Comparison of ENCODE assay signal across 19 cellular contexts in genomic region chrX:147573266-147573665, GRCh38.
DNase-seq lines count a peak whose midpoint lies in the region; ATAC-seq lines count a peak whose summit lies in the region.
"Had no signal": no experiment of that assay in that cellular context is flagged by ENCODE, and none has a peak within 500 bp of the region (broad histone marks: within the 10 kb centered on the region; RNA-seq: fewer than 3 reads in every experiment).

No MANE protein-coding gene starts in this region.

- intact Hi-C loops in sciatic nerve (cut with DNase I) = no loop called here

- no peaks in the 10 kb centered on the region for H3K4me1 ChIP-seq in SJCRH30
- H3K4me1 ChIP-seq: A549; BLaER1 treated with 17β-estradiol and CSF1 and Interleukin-3, amounts not matched to agents 10 nM and 100 nM had no signal

- peaks cover 0 to 6% (median 0%) of the 10 kb centered on the region in 6 donors for H3K9me3 Mint-ChIP-seq in immature natural killer cell
- H3K9me3 Mint-ChIP-seq: CD4-positive, alpha-beta T cell; CD8-positive, alpha-beta T cell had no signal

- no peaks in the 10 kb centered on the region for H3K4me1 Mint-ChIP-seq in immature natural killer cell
- H3K4me1 Mint-ChIP-seq: B cell had no signal

- no peak overlapping the region for H3K4me3 Mint-ChIP-seq in immature natural killer cell
- H3K4me3 Mint-ChIP-seq: B cell; CD4-positive, alpha-beta T cell; CD8-positive, alpha-beta T cell had no signal

- no peak overlapping the region for H3K27ac ChIP-seq in SJCRH30
- H3K27ac ChIP-seq: 22Rv1; A549; BLaER1 treated with 17β-estradiol and CSF1 and Interleukin-3, amounts not matched to agents 10 nM and 100 nM; C4-2B had no signal

- no peaks in the 10 kb centered on the region for H3K9me3 ChIP-seq in SJCRH30 (replicated peaks)
- H3K9me3 ChIP-seq: A549; BLaER1 treated with 17β-estradiol and CSF1 and Interleukin-3, amounts not matched to agents 10 nM and 100 nM had no signal

- peaks cover 0 to 5% (median 1%) of the 10 kb centered on the region in 3 donors for H3K27me3 Mint-ChIP-seq in immature natural killer cell (ENCODE audit: low read depth in 3 of 3)
- H3K27me3 Mint-ChIP-seq: B cell; CD4-positive, alpha-beta T cell had no signal

- no peaks in the 10 kb centered on the region for H3K27me3 ChIP-seq in SJCRH30

- ATAC-seq in sciatic nerve = no peak
- ATAC-seq: A549; CD8-positive, alpha-beta T cell had no signal

- DNase-seq in COLO829 (ENCODE audit: low spot score) = peak; percentile 3
- peak; percentile 1 for DNase-seq in RPMI7951 (ENCODE audit: low read depth)
- peak; percentile 16 for DNase-seq in epidermal melanocyte (ENCODE audit: insufficient read length, low spot score)
- DNase-seq in SJCRH30 = no peak
- DNase-seq in immature natural killer cell = no peak
- no peak for DNase-seq in sciatic nerve (ENCODE audit: low spot score)
- DNase-seq: AML-193; CD4-positive, alpha-beta T cell; CD8-positive, alpha-beta T cell; COR-L47; DMS 273 treated with DMSO at 0.1 percent for 48 hours; DMS153; DMS79 treated with DMSO at 0.1 percent for 48 hours; GF-D8 had no signal

- no peak overlapping the region for H3K4me3 ChIP-seq in SJCRH30
- H3K4me3 ChIP-seq: A549; BLaER1 treated with 17β-estradiol and CSF1 and Interleukin-3, amounts not matched to agents 10 nM and 100 nM had no signal

- H3K36me3 ChIP-seq in SJCRH30 = no peaks in the 10 kb centered on the region
- H3K36me3 ChIP-seq: BLaER1 treated with 17β-estradiol and CSF1 and Interleukin-3, amounts not matched to agents 10 nM and 100 nM had no signal

- no peaks in the 10 kb centered on the region for H3K36me3 Mint-ChIP-seq in immature natural killer cell
- H3K36me3 Mint-ChIP-seq: CD8-positive, alpha-beta T cell had no signal

- H3K27ac Mint-ChIP-seq in immature natural killer cell = no peak overlapping the region
- H3K27ac Mint-ChIP-seq: B cell; CD4-positive, alpha-beta T cell; CD8-positive, alpha-beta T cell had no signal

Comparison
In these comparisons a context has a peak if more than half of its experiments do, and no peak if none do; other contexts are left out.
1. DNase-seq: peak in COLO829 (single experiment), RPMI7951 (single experiment) and epidermal melanocyte (single experiment); none in SJCRH30 (0 of 2), immature natural killer cell (0 of 3) and sciatic nerve (single experiment).